17 cellular contexts compared by ENCODE assay signal in genomic region chr17:78322327-78322857, GRCh38. TPM values are rescaled to one million over a fixed set of nuclear protein-coding genes. Genes with fewer than 3 reads are reported as not detected.
DNase-seq lines count a peak whose midpoint lies in the region; ATAC-seq, FAIRE-seq and TF ChIP-seq lines count a peak whose summit lies in the region.
"Had no signal": no experiment of that assay in that cellular context is flagged by ENCODE, and none has a peak within 500 bp of the region (broad histone marks: within the 10 kb centered on the region; RNA-seq: fewer than 3 reads in every experiment).

No MANE protein-coding gene starts in this region.

- no peaks in the 10 kb centered on the region for H3K79me1 ChIP-seq in H1 (ENCODE audit: low read depth, low read length)

- H3K27me3 Mint-ChIP-seq in nephron (ENCODE audit: low read depth), result peaks cover 5% of the 10 kb centered on the region
- H3K27me3 Mint-ChIP-seq in CD8-positive, alpha-beta T cell (ENCODE audit: low read depth), result no peaks in the 10 kb centered on the region

- peaks cover 31% of the 10 kb centered on the region for H3K4me1 Mint-ChIP-seq in nephron
- peaks cover 17% of the 10 kb centered on the region for H3K4me1 Mint-ChIP-seq in CD8-positive, alpha-beta T cell (ENCODE audit: low read depth)

- no peak for ATAC-seq in SK-N-SH treated with all-trans-retinoic acid at 6 μM for 48 hours
- no peak for ATAC-seq in CD8-positive, alpha-beta T cell
- ATAC-seq in GM21367 (IDR thresholded peaks at IDR 0.05; ENCODE audit: unreplicated experiment), result no peak

- TF ChIP-seq RAD21 in SK-N-SH (IDR thresholded peaks at IDR 0.05; ENCODE audit: low read length) (no peak), H1 (IDR thresholded peaks at IDR 0.05 in 1 of 2, conservative IDR thresholded peaks at IDR 0.05 in 1 of 2; ENCODE audit: low read depth in 2 of 2, low read length in 2 of 2) (no peak)

- POLR2A ChIA-PET in SK-N-SH (lab: Yijun Ruan, JAX) (no interaction called here), H1 (lab: Charles Lee; ENCODE audit: partially characterized antibody) (no interaction called here)
- POLR2A ChIA-PET in CD8-positive, alpha-beta T cell (lab: Charles Lee), result no interaction called here

- H3K4ac ChIP-seq in H1 (replicated peaks; ENCODE audit: insufficient read length, low read depth, low read length), result no peak overlapping the region

- no peak for DNase-seq in SK-N-SH
- no peak for DNase-seq in H1 (ENCODE audit: low read depth in 1 of 2, low spot score in 2 of 2)
- DNase-seq in thyroid gland, result no peak
- no peak for DNase-seq in CD8-positive, alpha-beta T cell
- DNase-seq in HUDEP-2 (lab: John Stamatoyannopoulos, UW; ENCODE audit: unreplicated experiment in 76 of 76), result no peak
- DNase-seq: Caco-2, NCI-H1092 treated with DMSO at 0.1 percent for 48 hours, NCI-H226 had no signal

- 0 out of 2 replicates have a peak overlapping the region, but pooled peaks have one; percentile 87 for H2BK12ac ChIP-seq in H1 (ENCODE audit: low read depth, low read length)

- H3K4me2 ChIP-seq in SK-N-SH (peak overlapping the region; percentile 23; the same call in 1 of the 2 replicates), H1 (ENCODE audit: insufficient read depth in 1 of 2, low read depth in 2 of 2, low read length in 2 of 2) (no peak overlapping the region)

- H3F3A ChIP-seq in SK-N-SH (replicated peaks; ENCODE audit: insufficient read depth), result peaks cover 8% of the 10 kb centered on the region

- no peak for FAIRE-seq in H1 (lab: Jason Lieb, UNC)
- FAIRE-seq: endometrium had no signal

- no peaks in the 10 kb centered on the region for H3K36me3 Mint-ChIP-seq in nephron (ENCODE audit: low read depth)
- no peaks in the 10 kb centered on the region for H3K36me3 Mint-ChIP-seq in CD8-positive, alpha-beta T cell

- H3K23me2 ChIP-seq in H1 (ENCODE audit: low read depth, low read length), result peaks cover 2% of the 10 kb centered on the region; the same call in 1 of the 2 replicates

- H3K9me3 Mint-ChIP-seq in nephron, result no peaks in the 10 kb centered on the region
- H3K9me3 Mint-ChIP-seq in CD8-positive, alpha-beta T cell, result no peaks in the 10 kb centered on the region
- H3K9me3 Mint-ChIP-seq: activated T-helper 1 cell treated with anti-CD3 and anti-CD28 coated beads, Interleukin-12 subunit alpha, Interleukin-12 subunit beta, Interleukin-2, Interleukin-4 antibody, amounts not matched to agents 30 ng/mL and 10 ng/mL and 1 ng/mL, durations not matched to agents 14 hours and 24 hours and 36 hours; T-helper 1 cell treated with Interleukin-12 subunit alpha and Interleukin-12 subunit beta and Interleukin-4 antibody, amounts not matched to agents 30 μg/mL and 1 μg/mL, for 36 hours had no signal

- H3K14ac ChIP-seq in H1 (ENCODE audit: insufficient read length), result no peak overlapping the region

- H3K4me3 Mint-ChIP-seq in nephron, result no peak overlapping the region
- no peak overlapping the region for H3K4me3 Mint-ChIP-seq in CD8-positive, alpha-beta T cell
- H3K4me3 Mint-ChIP-seq: activated T-helper 1 cell treated with anti-CD3 and anti-CD28 coated beads, Interleukin-12 subunit alpha, Interleukin-12 subunit beta, Interleukin-2, Interleukin-4 antibody, amounts not matched to agents 30 ng/mL and 10 ng/mL and 1 ng/mL, durations not matched to agents 14 hours and 24 hours and 36 hours; T-helper 1 cell treated with Interleukin-12 subunit alpha and Interleukin-12 subunit beta and Interleukin-4 antibody, amounts not matched to agents 30 μg/mL and 1 μg/mL, for 36 hours had no signal

- H2AK5ac ChIP-seq in H1 (ENCODE audit: low read depth, low read length), result peak overlapping the region; percentile 53; the same call in 1 of the 2 replicates

- H3K23ac ChIP-seq in H1 (ENCODE audit: insufficient read length), result no peak overlapping the region

- H3K27ac ChIP-seq in SK-N-SH (ENCODE audit: low read depth in 2 of 2, low read length in 1 of 2), result peak overlapping the region; percentile 26 to 92; a peak in 2 of 4 replicates
- H3K27ac ChIP-seq in H1 (ENCODE audit: low read depth, low read length), result no peak overlapping the region
- H3K27ac ChIP-seq in thyroid gland, result peak overlapping the region; percentile 33 to 76 (median 66)
- H3K27ac ChIP-seq in CD8-positive, alpha-beta T cell (ENCODE audit: low read depth, low read length), result no peak overlapping the region
- H3K27ac ChIP-seq: 22Rv1 had no signal

- TF ChIP-seq CTCF in SK-N-SH (IDR thresholded peaks at IDR 0.05), result no peak
- TF ChIP-seq CTCF in H1 (IDR thresholded peaks at IDR 0.05; ENCODE audit: control extremely low read depth in 1 of 3, insufficient read depth in 1 of 3, low read depth in 1 of 3, low read length in 3 of 3), result no peak
- TF ChIP-seq CTCF in nephron (IDR thresholded peaks at IDR 0.05; ENCODE audit: unreplicated experiment in 3 of 3), result no peak
- TF ChIP-seq CTCF in thyroid gland (IDR thresholded peaks at IDR 0.05), result no peak
- TF ChIP-seq CTCF in CD8-positive, alpha-beta T cell (IDR thresholded peaks at IDR 0.05), result no peak

- no peaks in the 10 kb centered on the region for H3K27me3 ChIP-seq in SK-N-SH (ENCODE audit: insufficient read depth)
- H3K27me3 ChIP-seq in H1 (replicated peaks in 1 of 4; ENCODE audit: control insufficient read depth in 3 of 4, extremely low read depth in 1 of 4, insufficient read depth in 3 of 4, low read length in 3 of 4), result peaks cover 0 to 2% (median 0%) of the 10 kb centered on the region in 4 experiments; a peak in 1 of 7 replicates
- H3K27me3 ChIP-seq in thyroid gland, result no peaks in the 10 kb centered on the region
- H3K27me3 ChIP-seq in CD8-positive, alpha-beta T cell (ENCODE audit: insufficient read depth, low read length), result no peaks in the 10 kb centered on the region

- H4K5ac ChIP-seq in H1 (ENCODE audit: insufficient read length, low read depth, low read length), result no peak overlapping the region

- no peaks in the 10 kb centered on the region for H3K9me2 ChIP-seq in SK-N-SH

- H3K9me3 ChIP-seq in SK-N-SH, result no peaks in the 10 kb centered on the region
- H3K9me3 ChIP-seq in H1 (ENCODE audit: insufficient read depth in 2 of 2, low read depth in 1 of 2, low read length in 1 of 2), result no peaks in the 10 kb centered on the region
- H3K9me3 ChIP-seq in thyroid gland, result no peaks in the 10 kb centered on the region
- no peaks in the 10 kb centered on the region for H3K9me3 ChIP-seq in CD8-positive, alpha-beta T cell (ENCODE audit: low read length)
- H3K9me3 ChIP-seq: Caco-2, prostate gland had no signal

- CTCF ChIA-PET in SK-N-SH (lab: Yijun Ruan, JAX), result interaction anchor here (0.8 to 1.1 kb wide), 2 partner anchors 13 to 21 kb away, joined by 3 to 4 read pairs; no protein-coding TSS in a partner anchor
- CTCF ChIA-PET in H1 (lab: Charles Lee; ENCODE audit: partially characterized antibody), result interaction anchor here (0.6 to 1.7 kb wide), 2 partner anchors 10 to 32 kb away, joined by 3 to 7 read pairs; no protein-coding TSS in a partner anchor
- CTCF ChIA-PET in CD8-positive, alpha-beta T cell (lab: Charles Lee), result no interaction called here

- H3K4me1 ChIP-seq in SK-N-SH (ENCODE audit: control insufficient read depth in 1 of 2, insufficient read depth in 2 of 2, low read depth in 1 of 2, low read length in 1 of 2) (peaks cover 26 to 36% of the 10 kb centered on the region in 2 experiments; a peak in 3 of 4 replicates), H1 (replicated peaks in 1 of 4; ENCODE audit: control insufficient read depth in 3 of 4, insufficient read depth in 4 of 4, low read length in 3 of 4) (peaks cover under 1 to 38% (median 27%) of the 10 kb centered on the region in 4 experiments), thyroid gland (peaks cover 8 to 49% of the 10 kb centered on the region in 2 donors)
- H3K4me1 ChIP-seq in CD8-positive, alpha-beta T cell (ENCODE audit: insufficient read depth, low read length), result peaks cover 20% of the 10 kb centered on the region
- H3K4me1 ChIP-seq: prostate gland had no signal

- no peak overlapping the region for H4K8ac ChIP-seq in H1 (ENCODE audit: extremely low read depth, insufficient read depth, low read length)

- H3K4me3 ChIP-seq in SK-N-SH (ENCODE audit: low read depth in 2 of 2, low read length in 1 of 2) (no peak overlapping the region), H1 (ENCODE audit: extremely low read depth in 1 of 4, insufficient read depth in 2 of 4, low read depth in 3 of 4, low read length in 4 of 4) (no peak overlapping the region), thyroid gland (replicated peaks in 1 of 3) (no peak overlapping the region)
- no peak overlapping the region for H3K4me3 ChIP-seq in CD8-positive, alpha-beta T cell (ENCODE audit: low read depth, low read length)
- H3K4me3 ChIP-seq: lung, prostate gland had no signal

- intact Hi-C loops in thyroid gland (cut with DNase I), result no loop called here
- intact Hi-C loops in CD8-positive, alpha-beta T cell (cut with DNase I, micrococcal nuclease), result no loop called here

- H3K36me3 ChIP-seq in SK-N-SH (replicated peaks in 1 of 2; ENCODE audit: control insufficient read depth in 1 of 2, insufficient read depth in 2 of 2, low read length in 1 of 2) (no peaks in the 10 kb centered on the region), H1 (ENCODE audit: control insufficient read depth in 2 of 4, insufficient read depth in 4 of 4, low read length in 3 of 4) (no peaks in the 10 kb centered on the region), thyroid gland (no peaks in the 10 kb centered on the region)
- no peaks in the 10 kb centered on the region for H3K36me3 ChIP-seq in CD8-positive, alpha-beta T cell (ENCODE audit: insufficient read depth, low read length)
- H3K36me3 ChIP-seq: prostate gland had no signal

- no peak overlapping the region for H3K56ac ChIP-seq in H1 (replicated peaks; ENCODE audit: insufficient read length, low read depth, low read length)

- no peak overlapping the region; the same call in 1 of the 2 replicates for H2BK15ac ChIP-seq in H1 (ENCODE audit: low read length)

- H3K79me2 ChIP-seq in SK-N-SH (ENCODE audit: insufficient read depth) (no peaks in the 10 kb centered on the region), H1 (ENCODE audit: control insufficient read depth in 1 of 2, insufficient read depth in 2 of 2, low read length in 2 of 2) (no peaks in the 10 kb centered on the region)

- H3K9ac ChIP-seq in SK-N-SH (no peak overlapping the region), H1 (replicated peaks in 1 of 4; ENCODE audit: extremely low read depth in 1 of 4, low read depth in 3 of 4, low read length in 3 of 4) (no peak overlapping the region)

- TF ChIP-seq POLR2A in H1 (IDR thresholded peaks at IDR 0.05; ENCODE audit: control extremely low read depth in 1 of 2, low read depth in 2 of 2, low read length in 2 of 2) (no peak), thyroid gland (IDR thresholded peaks at IDR 0.05) (no peak)

- H4K20me1 ChIP-seq in SK-N-SH (ENCODE audit: insufficient read depth), result no peaks in the 10 kb centered on the region
- no peaks in the 10 kb centered on the region for H4K20me1 ChIP-seq in H1 (replicated peaks in 1 of 2; ENCODE audit: control insufficient read depth in 1 of 2, insufficient read depth in 2 of 2, low read length in 2 of 2)

- H2BK5ac ChIP-seq in H1 (ENCODE audit: low read depth, low read length), result no peak overlapping the region

- WGBS in SK-N-SH (ENCODE audit: low lambda C conversion rate), result 93% methylated on average over 9 of the region's 9 CpGs
- 82% methylated on average over 9 of the region's 9 CpGs; no CpG with 5 or more reads in 1 of the 2 experiments for WGBS in H1 (ENCODE audit: extremely low coverage in 1 of 2, insufficient coverage in 1 of 2, insufficient read length in 1 of 2, insufficient replicate concordance in 2 of 2, low coverage in 1 of 2, low lambda C conversion rate in 2 of 2, missing lambda C conversion rate in 1 of 2), 2 experiments
- WGBS in thyroid gland, 2 donors, result 87 to 92% methylated on average over 5 to 9 of the region's 9 CpGs

- no peak overlapping the region for H2BK120ac ChIP-seq in H1 (replicated peaks; ENCODE audit: low read depth, low read length)

- H3K27ac Mint-ChIP-seq in nephron, result peak overlapping the region; percentile 70 to 98 (median 97)
- no peak overlapping the region for H3K27ac Mint-ChIP-seq in CD8-positive, alpha-beta T cell
- H3K27ac Mint-ChIP-seq: activated T-helper 1 cell treated with anti-CD3 and anti-CD28 coated beads, Interleukin-12 subunit alpha, Interleukin-12 subunit beta, Interleukin-2, Interleukin-4 antibody, amounts not matched to agents 30 ng/mL and 10 ng/mL and 1 ng/mL, durations not matched to agents 14 hours and 24 hours and 36 hours; T-helper 1 cell treated with Interleukin-12 subunit alpha and Interleukin-12 subunit beta and Interleukin-4 antibody, amounts not matched to agents 30 μg/mL and 1 μg/mL, for 36 hours had no signal

- H2AFZ ChIP-seq in SK-N-SH (ENCODE audit: low read depth) (no peak overlapping the region), H1 (ENCODE audit: low read length) (no peak overlapping the region)

- no peak overlapping the region for H2BK20ac ChIP-seq in H1 (ENCODE audit: low read length)

- H3K18ac ChIP-seq in H1 (ENCODE audit: extremely low read depth, low read length), result no peak overlapping the region; the same call in 1 of the 2 replicates

- H4K91ac ChIP-seq in H1 (replicated peaks; ENCODE audit: insufficient read length, low read length), result peak overlapping the region; percentile 61

- TF ChIP-seq EP300 in SK-N-SH (IDR thresholded peaks at IDR 0.05; ENCODE audit: borderline replicate concordance in 1 of 2, low read depth in 1 of 2, low read length in 1 of 2), result no peak
- no peak for TF ChIP-seq EP300 in H1 (IDR thresholded peaks at IDR 0.05; ENCODE audit: borderline replicate concordance in 1 of 2, low read depth in 2 of 2, low read length in 2 of 2)

RNA-seq across cellular contexts. Expression of gene SOCS3, which starts 37.5 kb away (rescaled TPM):
- 24.9 and 26.1 TPM in 2 replicates for polyA plus RNA-seq in SK-N-SH (2012; rRNA removed)
- polyA plus RNA-seq in SK-N-SH (2012; cell fraction: cytosol; rRNA removed), result 16.5 and 23.9 TPM in 2 replicates
- 51.0 and 55.2 TPM in 2 replicates for polyA plus RNA-seq in SK-N-SH (2012; cell fraction: nucleus; rRNA removed)
- 47.9 and 49.4 TPM in 2 replicates for total RNA-seq in H1 (2021; fragmentation: NEBNext Ultra II Directional; extraction: Animal tissue kit (Norgen Biotek cat#: 25700))
- 10.1 and 15.2 TPM in 2 replicates for polyA plus RNA-seq in H1 (2011; rRNA removed)
- polyA plus RNA-seq in H1 (2011; cell fraction: cytosol; rRNA removed), result 13.5 TPM
- 33.4 TPM for polyA plus RNA-seq in H1 (2011; cell fraction: nucleus; rRNA removed)
- 13.7 to 17.9 TPM (median 15.6 TPM) in 4 replicates for polyA plus RNA-seq in H1 (2012, experiment 1 of 2)
- polyA plus RNA-seq in H1 (2012, experiment 2 of 2), result 21.7 TPM
- 28.0 TPM for polyA plus RNA-seq in H1 (2013, experiment 1 of 2)
- 27.0 TPM for polyA plus RNA-seq in H1 (2013, experiment 2 of 2)
- polyA minus RNA-seq in H1 (2011; rRNA and poly(A)+ RNA removed), result 7.3 and 11.0 TPM in 2 replicates
- polyA minus RNA-seq in H1 (2011; cell fraction: cytosol; rRNA and poly(A)+ RNA removed), result 17.7 TPM
- polyA minus RNA-seq in H1 (2011; cell fraction: nucleus; rRNA and poly(A)+ RNA removed), result 14.3 TPM
- 100 to 1,000 TPM in 1 of 4 donors, 10 to 100 TPM in 2, 1 to 10 TPM in 1; 9.2 to 110 (median 33.3) TPM for total RNA-seq in thyroid gland
- 100 to 1,000 TPM; 279 to 283 TPM for total RNA-seq in CD8-positive, alpha-beta T cell

RNA-seq across cellular contexts. Expression of gene PGS1, which starts 56.1 kb away (rescaled TPM):
- polyA plus RNA-seq in SK-N-SH (2012; rRNA removed), result 88.4 and 106 TPM in 2 replicates
- 35.9 and 56.9 TPM in 2 replicates for polyA plus RNA-seq in SK-N-SH (2012; cell fraction: cytosol; rRNA removed)
- 264 and 311 TPM in 2 replicates for polyA plus RNA-seq in SK-N-SH (2012; cell fraction: nucleus; rRNA removed)
- total RNA-seq in H1 (2021; fragmentation: NEBNext Ultra II Directional; extraction: Animal tissue kit (Norgen Biotek cat#: 25700)), result 56.7 and 60.0 TPM in 2 replicates
- polyA plus RNA-seq in H1 (2011; rRNA removed), result 46.7 and 69.3 TPM in 2 replicates
- 69.5 TPM for polyA plus RNA-seq in H1 (2011; cell fraction: cytosol; rRNA removed)
- polyA plus RNA-seq in H1 (2011; cell fraction: nucleus; rRNA removed), result 180 TPM
- 38.8 to 53.2 TPM (median 48.6 TPM) in 4 replicates for polyA plus RNA-seq in H1 (2012, experiment 1 of 2)
- polyA plus RNA-seq in H1 (2012, experiment 2 of 2), result 42.4 TPM
- 34.5 TPM for polyA plus RNA-seq in H1 (2013, experiment 1 of 2)
- 33.4 TPM for polyA plus RNA-seq in H1 (2013, experiment 2 of 2)
- polyA minus RNA-seq in H1 (2011; rRNA and poly(A)+ RNA removed), result 49.7 and 65.7 TPM in 2 replicates
- polyA minus RNA-seq in H1 (2011; cell fraction: cytosol; rRNA and poly(A)+ RNA removed), result 37.5 TPM
- polyA minus RNA-seq in H1 (2011; cell fraction: nucleus; rRNA and poly(A)+ RNA removed), result 62.2 TPM
- 10 to 100 TPM; 41.2 to 87.2 (median 69.1) TPM for total RNA-seq in thyroid gland
- 10 to 100 TPM; 34.6 to 36.3 TPM for total RNA-seq in CD8-positive, alpha-beta T cell

Comparison
In these comparisons a context has a peak if more than half of its experiments do, and no peak if none do; other contexts are left out.
1. H3K27ac ChIP-seq: peak in SK-N-SH (2 of 2) and thyroid gland (3 of 3); none in H1 (single experiment) and CD8-positive, alpha-beta T cell (single experiment).